Comparison of ENCODE assay signal across 10 cellular contexts in the genomic region with DNA sequence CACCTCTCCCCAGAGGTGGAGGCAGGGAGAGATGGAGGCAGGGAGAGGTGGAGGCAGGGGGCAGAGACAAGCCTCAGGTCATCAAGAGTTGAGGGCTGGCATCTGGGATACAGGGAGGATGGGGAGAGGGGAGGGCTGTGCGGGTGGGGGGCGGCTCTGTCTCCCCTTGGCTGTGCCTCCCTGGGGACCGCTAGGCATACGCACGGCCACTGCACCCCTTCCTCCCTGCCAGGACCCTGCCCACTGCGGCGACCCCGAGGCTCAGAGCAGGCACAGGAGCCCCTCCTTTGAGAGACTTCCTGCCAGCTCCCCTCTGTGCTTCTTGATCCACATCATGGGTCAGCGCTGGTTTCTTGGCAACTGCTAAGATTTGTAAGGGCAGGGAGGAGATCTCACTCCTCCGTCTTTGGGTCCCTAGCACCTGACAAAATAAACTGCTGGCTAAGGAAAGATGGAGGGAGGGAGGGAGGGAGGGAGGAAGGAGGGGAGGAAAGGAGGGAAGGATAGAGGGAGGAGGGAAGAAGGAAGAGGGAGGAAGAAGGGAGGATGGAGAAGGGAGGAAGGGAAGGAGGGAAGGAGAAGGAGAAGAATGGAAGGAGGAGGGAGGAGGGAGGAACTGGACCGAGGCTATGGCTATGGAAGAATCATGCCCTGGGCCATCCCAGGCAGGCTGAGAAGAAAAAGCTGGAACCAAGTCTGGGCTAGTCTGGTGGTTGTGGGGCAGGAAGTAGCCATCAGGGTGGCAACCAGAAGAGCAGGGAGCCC. TPM values are rescaled to one million over a fixed set of nuclear protein-coding genes. Genes with fewer than 3 reads are reported as not detected.
A peak's percentile ranks its signal among the peaks of the same experiment; 100 is the strongest.
DNase-seq lines count a peak whose midpoint lies in the region; ATAC-seq and TF ChIP-seq lines count a peak whose summit lies in the region.
"Had no signal": no experiment of that assay in that cellular context is flagged by ENCODE, and none has a peak within 500 bp of the region (broad histone marks: within the 10 kb centered on the region; RNA-seq: fewer than 3 reads in every experiment).

No MANE protein-coding gene starts in this region.

- POLR2A ChIA-PET in CD4-positive, alpha-beta T cell (lab: Charles Lee), result interaction anchor here (1.4 kb wide), 1 partner anchor 20 kb away, joined by 4 read pairs; the partner anchor contains the start of gene LSP1

- peak in 1 of 10 experiments; percentile 0 for DNase-seq in CD4-positive, alpha-beta T cell
- DNase-seq in fibroblast of the aortic adventitia (ENCODE audit: low read depth), result peak; percentile 60
- peak; percentile 96 for DNase-seq in osteoblast (ENCODE audit: insufficient read length, low spot score, missing footprints)
- DNase-seq in DMS114 treated with DMSO at 0.1 percent for 48 hours (lab: John Stamatoyannopoulos, UW; ENCODE audit: unreplicated experiment), result no peak
- no peak for DNase-seq in RKO (ENCODE audit: low spot score)
- DNase-seq in stimulated activated CD4-positive, alpha-beta T cell treated with anti-CD3 and anti-CD28 coated beads, Interleukin-12 subunit alpha, Interleukin-12 subunit beta, amount 100 ng/mL, for 4 hours, result no peak
- DNase-seq: hypothalamus; stimulated activated CD4-positive, alpha-beta T cell treated with anti-CD3 and anti-CD28 coated beads, Interleukin-1b, Interleukin-23, amount 100 ng/mL, for 48 hours had no signal

- H3K4me1 Mint-ChIP-seq in CD4-positive, alpha-beta T cell (ENCODE audit: low read depth), result peaks cover 50% of the 10 kb centered on the region

- H4K20me1 ChIP-seq in osteoblast (ENCODE audit: insufficient read depth, low read length), result no peaks in the 10 kb centered on the region

- H3K4me2 ChIP-seq in osteoblast (ENCODE audit: insufficient read depth, low read length), result peak overlapping the region; percentile 67

- no peak for ATAC-seq in CD4-positive, alpha-beta T cell (ENCODE audit: poor library complexity)
- ATAC-seq in SK-N-SH treated with all-trans-retinoic acid at 6 μM for 48 hours (peak; percentile 41), HG03097 (IDR thresholded peaks at IDR 0.05; ENCODE audit: low FRiP score, unreplicated experiment) (no peak)

- no peaks in the 10 kb centered on the region for H3K79me2 ChIP-seq in osteoblast (ENCODE audit: insufficient read depth, low read length)

- no peaks in the 10 kb centered on the region for H3K27me3 ChIP-seq in CD4-positive, alpha-beta T cell (ENCODE audit: control insufficient read depth, insufficient read depth, low read length)
- H3K27me3 ChIP-seq in osteoblast (ENCODE audit: insufficient read depth, low read length), result peaks cover 32% of the 10 kb centered on the region

- H3K27ac ChIP-seq in CD4-positive, alpha-beta T cell (ENCODE audit: low read depth, low read length), result peak overlapping the region; percentile 35
- no peak overlapping the region for H3K27ac ChIP-seq in osteoblast (ENCODE audit: low read depth, low read length)

- H3K4me3 ChIP-seq in fibroblast of the aortic adventitia (ENCODE audit: low read depth, low read length), result no peak overlapping the region
- peak overlapping the region; percentile 63 for H3K4me3 ChIP-seq in osteoblast (ENCODE audit: insufficient read depth, low read length)

- peak overlapping the region; percentile 78 for H3K27ac Mint-ChIP-seq in CD4-positive, alpha-beta T cell

- H3K36me3 ChIP-seq in osteoblast (ENCODE audit: insufficient read depth, low read length), result no peaks in the 10 kb centered on the region

- no peak overlapping the region for H2AFZ ChIP-seq in osteoblast (ENCODE audit: low read length)

- H3K4me3 Mint-ChIP-seq in CD4-positive, alpha-beta T cell, result no peak overlapping the region

- CTCF ChIA-PET in CD4-positive, alpha-beta T cell (lab: Charles Lee), result no interaction called here

- intact Hi-C loops in CD4-positive, alpha-beta T cell (cut with DNase I, micrococcal nuclease), result no loop called here

- H3K9me3 ChIP-seq in CD4-positive, alpha-beta T cell (ENCODE audit: control insufficient read depth, low read length), result no peaks in the 10 kb centered on the region
- H3K9me3 ChIP-seq in osteoblast (ENCODE audit: low read depth, low read length), result no peaks in the 10 kb centered on the region

- peaks cover 25% of the 10 kb centered on the region for H3K4me1 ChIP-seq in osteoblast (ENCODE audit: insufficient read depth, low read length)

- TF ChIP-seq CTCF in CD4-positive, alpha-beta T cell (IDR thresholded peaks at IDR 0.05), result no peak
- TF ChIP-seq CTCF in fibroblast of the aortic adventitia (IDR thresholded peaks at IDR 0.05; ENCODE audit: insufficient read depth, low read length) (no peak), osteoblast (IDR thresholded peaks at IDR 0.05; ENCODE audit: extremely low read depth, low read depth, low read length) (no peak)

- peaks cover 14% of the 10 kb centered on the region for H3K36me3 Mint-ChIP-seq in CD4-positive, alpha-beta T cell (ENCODE audit: low read depth)

- H3K9me3 Mint-ChIP-seq in CD4-positive, alpha-beta T cell, result no peaks in the 10 kb centered on the region

- no peaks in the 10 kb centered on the region for H3K27me3 Mint-ChIP-seq in CD4-positive, alpha-beta T cell

TF ChIP-seq in SK-N-SH treated with all-trans-retinoic acid at 6 μM for 48 hours, 23 proteins besides CTCF, POLR2A, EP300 and RAD21:
- TF ChIP-seq ISL1 (CRISPR knock-in tag; IDR thresholded peaks at IDR 0.05), result no peak
- TF ChIP-seq TCF4 (CRISPR knock-in tag; IDR thresholded peaks at IDR 0.05; ENCODE audit: borderline replicate concordance), result no peak
- no peak for TF ChIP-seq CSRNP3 (CRISPR knock-in tag; IDR thresholded peaks at IDR 0.05)
- TF ChIP-seq SNAI2 (CRISPR knock-in tag; IDR thresholded peaks at IDR 0.05), result no peak
- TF ChIP-seq PPARA (CRISPR knock-in tag; IDR thresholded peaks at IDR 0.05; ENCODE audit: borderline replicate concordance), result no peak
- TF ChIP-seq BACH2 (CRISPR knock-in tag; IDR thresholded peaks at IDR 0.05; ENCODE audit: borderline replicate concordance), result no peak
- no peak for TF ChIP-seq ZNF565 (CRISPR knock-in tag; conservative IDR thresholded peaks at IDR 0.05; ENCODE audit: low read depth)
- no peak for TF ChIP-seq CSDC2 (CRISPR knock-in tag; IDR thresholded peaks at IDR 0.05)
- no peak for TF ChIP-seq ZFP30 (CRISPR knock-in tag; IDR thresholded peaks at IDR 0.05)
- TF ChIP-seq POU6F1 (CRISPR knock-in tag; IDR thresholded peaks at IDR 0.05; ENCODE audit: borderline replicate concordance, low read depth), result no peak

RNA-seq across cellular contexts. Expression of gene PRR33, which starts 18.5 kb away (rescaled TPM):
- total RNA-seq in CD4-positive, alpha-beta T cell, result not detected
- total RNA-seq in fibroblast of the aortic adventitia (ENCODE audit: low replicate concordance) (not detected in 2 replicates), osteoblast (not detected in 2 replicates)

RNA-seq across cellular contexts. Expression of gene LSP1, which starts 20.3 kb away (rescaled TPM):
- total RNA-seq in CD4-positive, alpha-beta T cell, result 100 to 1,000 TPM; 228 to 232 TPM
- total RNA-seq in fibroblast of the aortic adventitia (ENCODE audit: low replicate concordance) (18.7 and 40.2 TPM in 2 replicates), osteoblast (41.0 and 54.6 TPM in 2 replicates)

RNA-seq across cellular contexts. Expression of gene TNNI2, which starts 34.4 kb away (rescaled TPM):
- under 1 TPM in 1 of 2 experiments, not detected in 1; 0.50 TPM for total RNA-seq in CD4-positive, alpha-beta T cell
- total RNA-seq in fibroblast of the aortic adventitia (ENCODE audit: low replicate concordance), result not detected in 2 replicates
- not detected in 2 replicates for total RNA-seq in osteoblast

RNA-seq across cellular contexts. Expression of gene SYT8, which starts 38.4 kb away (rescaled TPM):
- not detected for total RNA-seq in CD4-positive, alpha-beta T cell
- total RNA-seq in fibroblast of the aortic adventitia (ENCODE audit: low replicate concordance) (0.82 TPM in 1 of 2 replicates, not detected in the other), osteoblast (0.36 and 0.59 TPM in 2 replicates)

RNA-seq across cellular contexts. Expression of gene TNNT3, which starts 46.3 kb away (rescaled TPM):
- total RNA-seq in CD4-positive, alpha-beta T cell, result 10 to 100 TPM; 19.1 to 21.9 TPM
- total RNA-seq in fibroblast of the aortic adventitia (ENCODE audit: low replicate concordance), result 0.81 and 6.5 TPM in 2 replicates
- total RNA-seq in osteoblast, result not detected in 2 replicates

Comparison
In these comparisons a context has a peak if more than half of its experiments do, and no peak if none do; other contexts are left out.
1. DNase-seq: peak in fibroblast of the aortic adventitia (single experiment) and osteoblast (single experiment); none in DMS114 treated with DMSO at 0.1 percent for 48 hours (single experiment), RKO (single experiment) and stimulated activated CD4-positive, alpha-beta T cell treated with anti-CD3 and anti-CD28 coated beads, Interleukin-12 subunit alpha, Interleukin-12 subunit beta, amount 100 ng/mL, for 4 hours (single experiment).